1 cellular context compared by ENCODE assay signal in genomic region chr11:3158131-3158591, GRCh38.
TF ChIP-seq lines count a peak whose summit lies in the region.

No MANE protein-coding gene starts in this region.

TF ChIP-seq in HepG2, 621 proteins besides CTCF, POLR2A, EP300 and RAD21:
- TF ChIP-seq HMGXB3 (CRISPR knock-in tag; IDR thresholded peaks at IDR 0.05; ENCODE audit: borderline replicate concordance): no peak
- TF ChIP-seq NFE2L1 (CRISPR knock-in tag; IDR thresholded peaks at IDR 0.05; ENCODE audit: borderline replicate concordance): no peak
- TF ChIP-seq CBX5 (CRISPR knock-in tag; IDR thresholded peaks at IDR 0.05; ENCODE audit: borderline replicate concordance): no peak
- no peak for TF ChIP-seq NFYC (CRISPR knock-in tag; IDR thresholded peaks at IDR 0.05)
- TF ChIP-seq PAX8 (CRISPR knock-in tag; IDR thresholded peaks at IDR 0.05; ENCODE audit: borderline replicate concordance): no peak
- no peak for TF ChIP-seq SNAPC2 (CRISPR knock-in tag; IDR thresholded peaks at IDR 0.05)
- no peak for TF ChIP-seq SIN3A (IDR thresholded peaks at IDR 0.05; ENCODE audit: borderline replicate concordance, low read depth, low read length)
- no peak for TF ChIP-seq FOXK2 (IDR thresholded peaks at IDR 0.05)
- TF ChIP-seq ERF (CRISPR knock-in tag; IDR thresholded peaks at IDR 0.05): no peak
- TF ChIP-seq ARID3A (IDR thresholded peaks at IDR 0.05; ENCODE audit: low read depth, low read length): no peak
- TF ChIP-seq SIX4 (CRISPR knock-in tag; IDR thresholded peaks at IDR 0.05): no peak
- no peak for TF ChIP-seq POLR2AphosphoS5 (IDR thresholded peaks at IDR 0.05; ENCODE audit: low read depth, low read length)
- no peak for TF ChIP-seq TCF7 (IDR thresholded peaks at IDR 0.05; ENCODE audit: low read depth)
- TF ChIP-seq ZNF446 (CRISPR knock-in tag; IDR thresholded peaks at IDR 0.05): no peak
- no peak for TF ChIP-seq NFKB2 (CRISPR knock-in tag; IDR thresholded peaks at IDR 0.05; ENCODE audit: borderline replicate concordance)
- no peak for TF ChIP-seq KAT2B (IDR thresholded peaks at IDR 0.05; ENCODE audit: borderline replicate concordance, low read depth, low read length)
- no peak for TF ChIP-seq ETV6 (CRISPR knock-in tag; conservative IDR thresholded peaks at IDR 0.05)
- no peak for TF ChIP-seq ZNF564 (CRISPR knock-in tag; IDR thresholded peaks at IDR 0.05)
